ENCODE assay signal across 1 cellular context in genomic region chr6:166313255-166314070, GRCh38.
A peak's percentile ranks its signal among the peaks of the same experiment; 100 is the strongest.
TF ChIP-seq lines count a peak whose summit lies in the region.

No MANE protein-coding gene starts in this region.

TF ChIP-seq in K562, 482 proteins besides CTCF, POLR2A, EP300 and RAD21 (continued from another document and continues in another):
- TF ChIP-seq TSHZ1 (CRISPR knock-in tag; IDR thresholded peaks at IDR 0.05) (no peak), PTRF (tag; IDR thresholded peaks at IDR 0.05) (no peak), TAL1 (IDR thresholded peaks at IDR 0.05) (no peak), ZNF263 (CRISPR knock-in tag; IDR thresholded peaks at IDR 0.05; ENCODE audit: borderline replicate concordance) (no peak), DEAF1 (CRISPR knock-in tag; IDR thresholded peaks at IDR 0.05) (peak; percentile 66), MIER1 (IDR thresholded peaks at IDR 0.05; ENCODE audit: low read depth) (no peak), KLF6 (CRISPR knock-in tag; IDR thresholded peaks at IDR 0.05; ENCODE audit: borderline replicate concordance) (no peak), MNT (conservative IDR thresholded peaks at IDR 0.05) (peak; percentile 56 to 65; a peak in 3 of 4 replicates), ZKSCAN8 (CRISPR knock-in tag; IDR thresholded peaks at IDR 0.05) (no peak), ZNF830 (CRISPR knock-in tag; IDR thresholded peaks at IDR 0.05) (no peak), FOXM1 (IDR thresholded peaks at IDR 0.05; ENCODE audit: low read depth) (no peak), FOXM1 (CRISPR knock-in tag; IDR thresholded peaks at IDR 0.05; ENCODE audit: low read depth) (no peak), FOXP1 (CRISPR knock-in tag; IDR thresholded peaks at IDR 0.05) (no peak), NFIC (IDR thresholded peaks at IDR 0.05) (no peak), JUNB (CRISPR knock-in tag; conservative IDR thresholded peaks at IDR 0.05) (no peak), ZNF239 (CRISPR knock-in tag; IDR thresholded peaks at IDR 0.05) (no peak), ZNF75A (CRISPR knock-in tag; IDR thresholded peaks at IDR 0.05) (no peak), POLR3G (IDR thresholded peaks at IDR 0.05; ENCODE audit: extremely low read depth, insufficient read length, insufficient replicate concordance) (no peak), KDM5B (IDR thresholded peaks at IDR 0.05; ENCODE audit: insufficient replicate concordance, low read depth, low read length) (no peak), ETV1 (tag; conservative IDR thresholded peaks at IDR 0.05; ENCODE audit: low read depth) (no peak), ZNF384 (IDR thresholded peaks at IDR 0.05; ENCODE audit: low read depth, low read length) (no peak), SRSF3 (IDR thresholded peaks at IDR 0.05; ENCODE audit: insufficient read depth, low read length) (no peak), NCOA1 (IDR thresholded peaks at IDR 0.05; ENCODE audit: low read depth) (no peak), RBM39 (optimal IDR thresholded peaks at IDR 0.05; ENCODE audit: low read depth, low read length) (no peak), KHSRP (IDR thresholded peaks at IDR 0.05) (no peak), CXXC5 (CRISPR knock-in tag; IDR thresholded peaks at IDR 0.05) (peak; percentile 53), ELF4 (CRISPR knock-in tag; IDR thresholded peaks at IDR 0.05) (0 out of 2 replicates have a peak, but pooled peaks have one; percentile 20), RUNX1 (IDR thresholded peaks at IDR 0.05; ENCODE audit: low read depth) (no peak), HIVEP1 (CRISPR knock-in tag; IDR thresholded peaks at IDR 0.05) (no peak), ATF3 (IDR thresholded peaks at IDR 0.05) (no peak), ATF3 (CRISPR knock-in tag; conservative IDR thresholded peaks at IDR 0.05) (no peak), ZNF57 (CRISPR knock-in tag; IDR thresholded peaks at IDR 0.05) (no peak), ELF1 (tag; IDR thresholded peaks at IDR 0.05) (no peak), ZNF583 (CRISPR knock-in tag; IDR thresholded peaks at IDR 0.05) (0 out of 2 replicates have a peak, but pooled peaks have one; percentile 28), TCF7 (IDR thresholded peaks at IDR 0.05; ENCODE audit: borderline replicate concordance) (no peak), SRSF7 (optimal IDR thresholded peaks at IDR 0.05; ENCODE audit: low read depth, low read length) (no peak), ZNF12 (CRISPR knock-in tag; IDR thresholded peaks at IDR 0.05) (no peak), ZEB2 (IDR thresholded peaks at IDR 0.05) (no peak), PRMT5 (CRISPR knock-in tag; IDR thresholded peaks at IDR 0.05) (0 out of 2 replicates have a peak, but pooled peaks have one; percentile 85), ZFX (CRISPR knock-in tag; IDR thresholded peaks at IDR 0.05) (no peak), MTA1 (IDR thresholded peaks at IDR 0.05; ENCODE audit: borderline replicate concordance) (no peak), HOXB6 (CRISPR knock-in tag; IDR thresholded peaks at IDR 0.05; ENCODE audit: borderline replicate concordance) (no peak), THAP12 (CRISPR knock-in tag; IDR thresholded peaks at IDR 0.05) (no peak), FOXA1 (IDR thresholded peaks at IDR 0.05; ENCODE audit: borderline replicate concordance) (no peak), ZNF3 (CRISPR knock-in tag; IDR thresholded peaks at IDR 0.05) (no peak), TFAM (CRISPR knock-in tag; conservative IDR thresholded peaks at IDR 0.05) (no peak), CSDE1 (IDR thresholded peaks at IDR 0.05) (no peak), ZFP1 (CRISPR knock-in tag; IDR thresholded peaks at IDR 0.05) (no peak), KDM4B (IDR thresholded peaks at IDR 0.05; ENCODE audit: borderline replicate concordance in 2 of 2, low read depth in 1 of 2) (no peak), ETV5 (CRISPR knock-in tag; IDR thresholded peaks at IDR 0.05; ENCODE audit: low read depth) (no peak), HDGF (IDR thresholded peaks at IDR 0.05) (no peak), MBD2 (IDR thresholded peaks at IDR 0.05; ENCODE audit: borderline replicate concordance, low read depth) (no peak), STAG1 (CRISPR knock-in tag; IDR thresholded peaks at IDR 0.05; ENCODE audit: borderline replicate concordance) (no peak), NEUROD1 (IDR thresholded peaks at IDR 0.05; ENCODE audit: borderline replicate concordance, low read depth, low read length, partially characterized antibody) (no peak)
- TF ChIP-seq, protein P1, sequence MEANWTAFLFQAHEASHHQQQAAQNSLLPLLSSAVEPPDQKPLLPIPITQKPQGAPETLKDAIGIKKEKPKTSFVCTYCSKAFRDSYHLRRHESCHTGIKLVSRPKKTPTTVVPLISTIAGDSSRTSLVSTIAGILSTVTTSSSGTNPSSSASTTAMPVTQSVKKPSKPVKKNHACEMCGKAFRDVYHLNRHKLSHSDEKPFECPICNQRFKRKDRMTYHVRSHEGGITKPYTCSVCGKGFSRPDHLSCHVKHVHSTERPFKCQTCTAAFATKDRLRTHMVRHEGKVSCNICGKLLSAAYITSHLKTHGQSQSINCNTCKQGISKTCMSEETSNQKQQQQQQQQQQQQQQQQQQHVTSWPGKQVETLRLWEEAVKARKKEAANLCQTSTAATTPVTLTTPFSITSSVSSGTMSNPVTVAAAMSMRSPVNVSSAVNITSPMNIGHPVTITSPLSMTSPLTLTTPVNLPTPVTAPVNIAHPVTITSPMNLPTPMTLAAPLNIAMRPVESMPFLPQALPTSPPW (CRISPR knock-in tag; IDR thresholded peaks at IDR 0.05): peak; percentile 88
- TF ChIP-seq, protein P2, sequence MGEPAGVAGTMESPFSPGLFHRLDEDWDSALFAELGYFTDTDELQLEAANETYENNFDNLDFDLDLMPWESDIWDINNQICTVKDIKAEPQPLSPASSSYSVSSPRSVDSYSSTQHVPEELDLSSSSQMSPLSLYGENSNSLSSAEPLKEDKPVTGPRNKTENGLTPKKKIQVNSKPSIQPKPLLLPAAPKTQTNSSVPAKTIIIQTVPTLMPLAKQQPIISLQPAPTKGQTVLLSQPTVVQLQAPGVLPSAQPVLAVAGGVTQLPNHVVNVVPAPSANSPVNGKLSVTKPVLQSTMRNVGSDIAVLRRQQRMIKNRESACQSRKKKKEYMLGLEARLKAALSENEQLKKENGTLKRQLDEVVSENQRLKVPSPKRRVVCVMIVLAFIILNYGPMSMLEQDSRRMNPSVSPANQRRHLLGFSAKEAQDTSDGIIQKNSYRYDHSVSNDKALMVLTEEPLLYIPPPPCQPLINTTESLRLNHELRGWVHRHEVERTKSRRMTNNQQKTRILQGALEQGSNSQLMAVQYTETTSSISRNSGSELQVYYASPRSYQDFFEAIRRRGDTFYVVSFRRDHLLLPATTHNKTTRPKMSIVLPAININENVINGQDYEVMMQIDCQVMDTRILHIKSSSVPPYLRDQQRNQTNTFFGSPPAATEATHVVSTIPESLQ (CRISPR knock-in tag; IDR thresholded peaks at IDR 0.05): no peak
- TF ChIP-seq, protein P3, sequence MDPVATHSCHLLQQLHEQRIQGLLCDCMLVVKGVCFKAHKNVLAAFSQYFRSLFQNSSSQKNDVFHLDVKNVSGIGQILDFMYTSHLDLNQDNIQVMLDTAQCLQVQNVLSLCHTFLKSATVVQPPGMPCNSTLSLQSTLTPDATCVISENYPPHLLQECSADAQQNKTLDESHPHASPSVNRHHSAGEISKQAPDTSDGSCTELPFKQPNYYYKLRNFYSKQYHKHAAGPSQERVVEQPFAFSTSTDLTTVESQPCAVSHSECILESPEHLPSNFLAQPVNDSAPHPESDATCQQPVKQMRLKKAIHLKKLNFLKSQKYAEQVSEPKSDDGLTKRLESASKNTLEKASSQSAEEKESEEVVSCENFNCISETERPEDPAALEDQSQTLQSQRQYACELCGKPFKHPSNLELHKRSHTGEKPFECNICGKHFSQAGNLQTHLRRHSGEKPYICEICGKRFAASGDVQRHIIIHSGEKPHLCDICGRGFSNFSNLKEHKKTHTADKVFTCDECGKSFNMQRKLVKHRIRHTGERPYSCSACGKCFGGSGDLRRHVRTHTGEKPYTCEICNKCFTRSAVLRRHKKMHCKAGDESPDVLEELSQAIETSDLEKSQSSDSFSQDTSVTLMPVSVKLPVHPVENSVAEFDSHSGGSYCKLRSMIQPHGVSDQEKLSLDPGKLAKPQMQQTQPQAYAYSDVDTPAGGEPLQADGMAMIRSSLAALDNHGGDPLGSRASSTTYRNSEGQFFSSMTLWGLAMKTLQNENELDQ (CRISPR knock-in tag; IDR thresholded peaks at IDR 0.05; ENCODE audit: borderline replicate concordance): no peak
- TF ChIP-seq, protein P4, sequence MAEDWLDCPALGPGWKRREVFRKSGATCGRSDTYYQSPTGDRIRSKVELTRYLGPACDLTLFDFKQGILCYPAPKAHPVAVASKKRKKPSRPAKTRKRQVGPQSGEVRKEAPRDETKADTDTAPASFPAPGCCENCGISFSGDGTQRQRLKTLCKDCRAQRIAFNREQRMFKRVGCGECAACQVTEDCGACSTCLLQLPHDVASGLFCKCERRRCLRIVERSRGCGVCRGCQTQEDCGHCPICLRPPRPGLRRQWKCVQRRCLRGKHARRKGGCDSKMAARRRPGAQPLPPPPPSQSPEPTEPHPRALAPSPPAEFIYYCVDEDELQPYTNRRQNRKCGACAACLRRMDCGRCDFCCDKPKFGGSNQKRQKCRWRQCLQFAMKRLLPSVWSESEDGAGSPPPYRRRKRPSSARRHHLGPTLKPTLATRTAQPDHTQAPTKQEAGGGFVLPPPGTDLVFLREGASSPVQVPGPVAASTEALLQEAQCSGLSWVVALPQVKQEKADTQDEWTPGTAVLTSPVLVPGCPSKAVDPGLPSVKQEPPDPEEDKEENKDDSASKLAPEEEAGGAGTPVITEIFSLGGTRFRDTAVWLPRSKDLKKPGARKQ (CRISPR knock-in tag; IDR thresholded peaks at IDR 0.05): no peak
